Comparison of ENCODE assay signal across 8 cellular contexts in genomic region chr9:4489919-4490704, GRCh38. TPM values are rescaled to one million over a fixed set of nuclear protein-coding genes. Genes with fewer than 3 reads are reported as not detected.
DNase-seq lines count a peak whose midpoint lies in the region; ATAC-seq and TF ChIP-seq lines count a peak whose summit lies in the region.

Gene SLC1A1 (plus strand): TSS chr9:4490468. CDS start chr9:4490680, 212 bp downstream.

- H3K4me3 ChIP-seq in left ventricle myocardium inferior: peak within 1 kb of the TSS; percentile 89

- H3K4me1 ChIP-seq in left ventricle myocardium inferior: peaks cover 26% of the 10 kb centered on the region

- CTCF ChIA-PET in CD4-positive, alpha-beta T cell (lab: Charles Lee): no interaction called here
- CTCF ChIA-PET in RWPE1 (lab: Yijun Ruan, JAX): interaction anchor here (0.6 kb wide), 1 partner anchor 10 kb away, joined by 3 read pairs; no protein-coding TSS in a partner anchor

- H3K27ac Mint-ChIP-seq in CD4-positive, alpha-beta T cell: no peak within 1 kb of the TSS
- H3K27ac Mint-ChIP-seq in activated naive CD8-positive, alpha-beta T cell treated with anti-CD3 and anti-CD28 coated beads, Interleukin-2, amount 50 U/mL, for 24 hours: no peak within 1 kb of the TSS

- peak within 1 kb of the TSS; percentile 90 for H3K4me3 Mint-ChIP-seq in CD4-positive, alpha-beta T cell
- peak within 1 kb of the TSS; percentile 75 for H3K4me3 Mint-ChIP-seq in activated naive CD8-positive, alpha-beta T cell treated with anti-CD3 and anti-CD28 coated beads, Interleukin-2, amount 50 U/mL, for 24 hours

- no peaks in the 10 kb centered on the region for H3K36me3 Mint-ChIP-seq in CD4-positive, alpha-beta T cell (ENCODE audit: low read depth)
- H3K36me3 Mint-ChIP-seq in activated naive CD8-positive, alpha-beta T cell treated with anti-CD3 and anti-CD28 coated beads, Interleukin-2, amount 50 U/mL, for 24 hours (ENCODE audit: low read depth): no peaks in the 10 kb centered on the region

- peaks cover 48% of the 10 kb centered on the region for H3K27me3 ChIP-seq in CD4-positive, alpha-beta T cell (ENCODE audit: control insufficient read depth, insufficient read depth, low read length)
- peaks cover 27% of the 10 kb centered on the region for H3K27me3 ChIP-seq in left ventricle myocardium inferior (ENCODE audit: low read depth)

- TF ChIP-seq CTCF in CD4-positive, alpha-beta T cell (IDR thresholded peaks at IDR 0.05): no peak
- no peak for TF ChIP-seq CTCF in left ventricle myocardium inferior (IDR thresholded peaks at IDR 0.05; ENCODE audit: borderline replicate concordance)
- TF ChIP-seq CTCF in RWPE1 (conservative IDR thresholded peaks at IDR 0.05; ENCODE audit: low read depth): no peak

- intact Hi-C loops in CD4-positive, alpha-beta T cell (cut with DNase I, micrococcal nuclease): loop anchor here (5.0 to 10.0 kb wide), 4 partner anchors 65 to 155 kb away; no protein-coding TSS in a partner anchor
- intact Hi-C loops in left ventricle myocardium inferior (cut with micrococcal nuclease): no loop called here
- intact Hi-C loops in posterior vena cava (cut with DNase I): no loop called here

- POLR2A ChIA-PET in CD4-positive, alpha-beta T cell (lab: Charles Lee): interaction anchor here (1.1 to 1.5 kb wide), 2 partner anchors 61 to 110 kb away, joined by 4 to 6 read pairs; no protein-coding TSS in a partner anchor
- POLR2A ChIA-PET in RWPE1 (lab: Yijun Ruan, JAX; ENCODE audit: low non-redundant PET): no interaction called here

- H3K4me1 Mint-ChIP-seq in CD4-positive, alpha-beta T cell (ENCODE audit: low read depth): peaks cover 31% of the 10 kb centered on the region
- H3K4me1 Mint-ChIP-seq in activated naive CD8-positive, alpha-beta T cell treated with anti-CD3 and anti-CD28 coated beads, Interleukin-2, amount 50 U/mL, for 24 hours: peaks cover 15% of the 10 kb centered on the region

- DNase-seq in CD4-positive, alpha-beta T cell: peak in 7 of 10 experiments; percentile 4 to 37 (median 20)
- DNase-seq in NCI-H748 (lab: John Stamatoyannopoulos, UW; ENCODE audit: unreplicated experiment) (peak; percentile 78), left ventricle myocardium inferior (peak; percentile 60), posterior vena cava (ENCODE audit: low spot score) (peak; percentile 85), RWPE1 (ENCODE audit: low spot score) (no peak)
- DNase-seq in activated naive CD8-positive, alpha-beta T cell treated with anti-CD3 and anti-CD28 coated beads, Interleukin-2, amount 50 U/mL, for 24 hours: peak; percentile 28

- H3K9me3 ChIP-seq in CD4-positive, alpha-beta T cell (ENCODE audit: control insufficient read depth, low read length): no peaks in the 10 kb centered on the region
- no peaks in the 10 kb centered on the region for H3K9me3 ChIP-seq in left ventricle myocardium inferior (replicated peaks)

- H3K36me3 ChIP-seq in left ventricle myocardium inferior: no peaks in the 10 kb centered on the region

- H3K27ac ChIP-seq in CD4-positive, alpha-beta T cell (ENCODE audit: low read depth, low read length): no peak within 1 kb of the TSS
- H3K27ac ChIP-seq in left ventricle myocardium inferior (replicated peaks): peak within 1 kb of the TSS; percentile 75
- no peak within 1 kb of the TSS for H3K27ac ChIP-seq in RWPE1

- H3K9me3 Mint-ChIP-seq in CD4-positive, alpha-beta T cell: no peaks in the 10 kb centered on the region
- no peaks in the 10 kb centered on the region for H3K9me3 Mint-ChIP-seq in activated naive CD8-positive, alpha-beta T cell treated with anti-CD3 and anti-CD28 coated beads, Interleukin-2, amount 50 U/mL, for 24 hours

- peak; percentile 72 for ATAC-seq in CD4-positive, alpha-beta T cell (ENCODE audit: poor library complexity)
- ATAC-seq in GM18909 (IDR thresholded peaks at IDR 0.05; ENCODE audit: poor library complexity, unreplicated experiment) (peak; percentile 79), HG03066 (IDR thresholded peaks at IDR 0.05; ENCODE audit: low read depth, unreplicated experiment) (peak; percentile 57)
- ATAC-seq in activated naive CD8-positive, alpha-beta T cell treated with anti-CD3 and anti-CD28 coated beads, Interleukin-2, amount 50 U/mL, for 24 hours: peak; percentile 57

- H3K27me3 Mint-ChIP-seq in CD4-positive, alpha-beta T cell: peaks cover 43% of the 10 kb centered on the region
- peaks cover 44% of the 10 kb centered on the region for H3K27me3 Mint-ChIP-seq in activated naive CD8-positive, alpha-beta T cell treated with anti-CD3 and anti-CD28 coated beads, Interleukin-2, amount 50 U/mL, for 24 hours

RNA-seq across cellular contexts. Expression of gene SLC1A1, which starts in this region (rescaled TPM):
- total RNA-seq in CD4-positive, alpha-beta T cell: under 1 TPM; 0.11 to 0.14 TPM
- total RNA-seq in left ventricle myocardium inferior: 3.1 TPM
- total RNA-seq in posterior vena cava: 1 to 10 TPM; 2.5 to 4.2 TPM

Comparison
In these comparisons a context has a peak if more than half of its experiments do, and no peak if none do; other contexts are left out.
1. Peak in DNase-seq and ATAC-seq in CD4-positive, alpha-beta T cell; RNA of the gene not detected or under 1 TPM.
2. intact Hi-C loops: an anchor here in CD4-positive, alpha-beta T cell (5.0 to 10.0 kb wide); none called in left ventricle myocardium inferior and posterior vena cava.